ENCODE assay signal across 8 cellular contexts in the genomic region with DNA sequence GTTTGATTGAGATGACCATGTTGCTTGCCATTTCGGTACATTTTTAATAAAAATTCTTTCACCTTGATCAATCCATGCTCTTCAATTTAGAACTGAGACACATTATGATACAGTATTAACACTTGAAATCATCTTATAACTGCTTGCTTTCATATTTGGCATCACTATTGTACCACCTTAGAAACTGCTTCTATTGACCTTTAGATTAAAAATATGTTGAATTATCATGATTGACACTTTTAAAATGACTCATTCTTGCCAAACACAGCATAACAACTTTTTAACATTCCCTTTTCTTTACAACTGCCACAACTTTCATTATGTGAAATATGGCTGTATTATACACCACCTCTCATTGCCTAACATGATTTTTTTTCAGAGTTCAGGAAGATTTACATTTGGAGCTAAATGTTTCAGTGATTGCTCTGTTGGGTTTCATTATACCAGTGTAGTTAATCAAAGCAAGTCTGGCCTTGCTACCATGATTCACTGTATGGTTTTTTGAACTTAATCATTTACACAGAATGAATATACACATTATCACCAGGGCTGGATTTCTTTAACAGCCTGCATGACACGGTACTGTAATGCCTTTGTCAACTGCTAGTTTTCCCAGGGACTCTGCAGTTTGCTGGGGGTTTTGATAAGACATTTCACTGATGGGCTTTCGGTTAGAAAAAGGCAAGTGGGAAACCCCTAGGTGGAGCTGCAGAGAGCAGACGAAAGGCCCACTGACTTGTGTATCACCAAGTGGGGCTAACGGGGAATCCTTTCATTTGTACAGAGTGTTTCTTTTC.
DNase-seq lines count a peak whose midpoint lies in the region; ATAC-seq, FAIRE-seq and TF ChIP-seq lines count a peak whose summit lies in the region.

No MANE protein-coding gene starts in this region.

- no peaks in the 10 kb centered on the region for H3K27me3 ChIP-seq in CD8-positive, alpha-beta T cell (ENCODE audit: insufficient read depth, low read length)

- H3K9me3 Mint-ChIP-seq in CD8-positive, alpha-beta T cell = no peaks in the 10 kb centered on the region

- H3K4me3 ChIP-seq in CD8-positive, alpha-beta T cell (ENCODE audit: low read depth, low read length) = no peak overlapping the region
- H3K4me3 ChIP-seq in kidney (ENCODE audit: low read length in 2 of 2) = no peak overlapping the region

- TF ChIP-seq CTCF in CD8-positive, alpha-beta T cell (IDR thresholded peaks at IDR 0.05) = peak; percentile 43
- no peak for TF ChIP-seq CTCF in kidney (IDR thresholded peaks at IDR 0.05; ENCODE audit: borderline replicate concordance, extremely low read depth, insufficient read depth)

- H3K27ac Mint-ChIP-seq in CD8-positive, alpha-beta T cell = no peak overlapping the region

- CTCF ChIA-PET in CD8-positive, alpha-beta T cell (lab: Charles Lee) = interaction anchor here (0.9 to 1.7 kb wide), 4 partner anchors 9 to 465 kb away, joined by 3 to 5 read pairs (median 4); no protein-coding TSS in a partner anchor

- no peak for FAIRE-seq in kidney (lab: Jason Lieb, UNC)

- POLR2A ChIA-PET in CD8-positive, alpha-beta T cell (lab: Charles Lee) = interaction anchor here (0.8 kb wide), 1 partner anchor 94 kb away, joined by 3 read pairs; the partner anchor contains the start of gene TLE4

- H3K27me3 Mint-ChIP-seq in CD8-positive, alpha-beta T cell (ENCODE audit: low read depth) = no peaks in the 10 kb centered on the region

- peak; percentile 62 for ATAC-seq in CD8-positive, alpha-beta T cell
- ATAC-seq in GM19324 (IDR thresholded peaks at IDR 0.05; ENCODE audit: low FRiP score, unreplicated experiment) (peak; percentile 68), GM18873 (IDR thresholded peaks at IDR 0.05; ENCODE audit: low FRiP score, unreplicated experiment) (no peak)

- H3K4me1 Mint-ChIP-seq in CD8-positive, alpha-beta T cell (ENCODE audit: low read depth) = peaks cover 7% of the 10 kb centered on the region

- peak in 6 of 7 experiments; percentile 7 to 59 (median 36) for DNase-seq in CD8-positive, alpha-beta T cell
- peak; percentile 12 for DNase-seq in HuH-7 (ENCODE audit: low spot score)
- peak; percentile 17 for DNase-seq in activated T-cell treated with anti-CD3 and anti-CD28 coated beads, Interleukin-2, amount 50 U/mL, for 1 hour
- DNase-seq in iPS-NIHi7 (ENCODE audit: extremely low spot score) = peak; percentile 70
- DNase-seq in NCI-H446 treated with DMSO at 0.1 percent for 48 hours (lab: John Stamatoyannopoulos, UW) = no peak
- DNase-seq in kidney = no peak

- no peaks in the 10 kb centered on the region for H3K36me3 Mint-ChIP-seq in CD8-positive, alpha-beta T cell

- H3K9ac ChIP-seq in kidney (ENCODE audit: low read length in 2 of 2) = no peak overlapping the region

- H3K36me3 ChIP-seq in CD8-positive, alpha-beta T cell (ENCODE audit: insufficient read depth, low read length) = no peaks in the 10 kb centered on the region
- H3K36me3 ChIP-seq in kidney (ENCODE audit: control insufficient read depth in 1 of 2, insufficient read depth in 2 of 2, low read length in 2 of 2) = no peaks in the 10 kb centered on the region

- no peak overlapping the region for H3K27ac ChIP-seq in CD8-positive, alpha-beta T cell (ENCODE audit: low read depth, low read length)
- H3K27ac ChIP-seq in kidney (ENCODE audit: low read depth in 2 of 2, low read length in 2 of 2) = no peak overlapping the region

- H3K4me3 Mint-ChIP-seq in CD8-positive, alpha-beta T cell = no peak overlapping the region

- H3K4me1 ChIP-seq in CD8-positive, alpha-beta T cell (ENCODE audit: insufficient read depth, low read length) = no peaks in the 10 kb centered on the region
- H3K4me1 ChIP-seq in kidney (ENCODE audit: control insufficient read depth in 1 of 2, insufficient read depth in 1 of 2, low read depth in 1 of 2, low read length in 2 of 2) = no peaks in the 10 kb centered on the region

- no peaks in the 10 kb centered on the region for H3K9me3 ChIP-seq in CD8-positive, alpha-beta T cell (ENCODE audit: low read length)
- no peaks in the 10 kb centered on the region for H3K9me3 ChIP-seq in kidney (ENCODE audit: control insufficient read depth in 1 of 2, low read length in 2 of 2)

- intact Hi-C loops in CD8-positive, alpha-beta T cell (cut with DNase I, micrococcal nuclease) = loop anchor here (1.0 to 10.0 kb wide), 6 partner anchors 93 to 697 kb away; partner anchors contain the start of gene TLE4 (in 2 of the 2)
- intact Hi-C loops in kidney (cut with DNase I) = no loop called here

Comparison
In these comparisons a context has a peak if more than half of its experiments do, and no peak if none do; other contexts are left out.
1. DNase-seq: peak in CD8-positive, alpha-beta T cell (6 of 7), HuH-7 (single experiment), activated T-cell treated with anti-CD3 and anti-CD28 coated beads, Interleukin-2, amount 50 U/mL, for 1 hour (single experiment) and iPS-NIHi7 (single experiment); none in NCI-H446 treated with DMSO at 0.1 percent for 48 hours (single experiment) and kidney (single experiment).